ENCODE assay signal across 12 cellular contexts in the genomic region with DNA sequence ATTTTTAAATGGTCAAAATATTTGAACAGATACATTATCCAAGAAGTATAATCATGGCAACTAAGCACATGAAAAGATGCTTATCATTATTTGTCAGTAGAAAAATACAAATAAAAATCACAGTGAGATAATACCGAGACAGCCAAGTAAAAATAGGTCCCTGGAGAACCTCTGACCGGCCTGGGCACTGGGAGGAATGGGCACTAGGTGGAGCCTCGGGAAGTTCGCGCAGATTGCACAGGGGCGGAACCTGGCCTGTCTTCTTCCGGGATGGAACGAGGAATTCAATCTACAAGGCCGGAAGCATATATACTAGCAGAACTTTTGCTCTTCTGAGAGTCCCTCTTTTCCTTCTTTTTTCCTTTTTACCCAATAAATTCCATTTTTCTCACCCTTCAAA.
"Had no signal": no experiment of that assay in that cellular context is flagged by ENCODE, and none has a peak within 500 bp of the region (broad histone marks: within the 10 kb centered on the region; RNA-seq: fewer than 3 reads in every experiment).

No MANE protein-coding gene starts in this region.

- H3K27me3 ChIP-seq: breast epithelium, right atrium auricular region, tibial artery, uterus had no signal

- H3K9me3 ChIP-seq: breast epithelium, right atrium auricular region, tibial artery, uterus had no signal

- ATAC-seq: activated CD4-positive, alpha-beta T cell treated with anti-CD3 and anti-CD28 coated beads for 36 hours; naive thymus-derived CD4-positive, alpha-beta T cell had no signal

- H3K4me2 ChIP-seq: smooth muscle cell had no signal

- H3K4me3 ChIP-seq: breast epithelium, right atrium auricular region, smooth muscle cell, tibial artery, uterus had no signal

- DNase-seq: activated CD4-positive, alpha-beta memory T cell treated with anti-CD3 and anti-CD28 coated beads, Interleukin-2, amount 10 ng/mL, durations not matched to agents 7 days and 5 days; activated CD4-positive, alpha-beta T cell treated with anti-CD3 and anti-CD28 coated beads for 36 hours; activated gamma-delta T cell; activated T-cell treated with anti-CD3 and anti-CD28 coated beads, Interleukin-2, amount 50 U/mL, for 48 hours; dermis blood vessel endothelial cell; erythroblast; naive thymus-derived CD4-positive, alpha-beta T cell; tibial artery; uterus had no signal

- H3K27ac ChIP-seq: breast epithelium, right atrium auricular region, tibial artery, uterus had no signal

- H3K36me3 ChIP-seq: breast epithelium, right atrium auricular region, tibial artery, uterus had no signal

- H3K4me1 ChIP-seq: breast epithelium, right atrium auricular region, tibial artery, uterus had no signal
